16 cellular contexts compared by ENCODE assay signal in genomic region chr18:24482826-24483225, GRCh38. TPM values are rescaled to one million over a fixed set of nuclear protein-coding genes. Genes with fewer than 3 reads are reported as not detected.
DNase-seq lines count a peak whose midpoint lies in the region; ATAC-seq and TF ChIP-seq lines count a peak whose summit lies in the region.
"Had no signal": no experiment of that assay in that cellular context is flagged by ENCODE, and none has a peak within 500 bp of the region (broad histone marks: within the 10 kb centered on the region; RNA-seq: fewer than 3 reads in every experiment).

No MANE protein-coding gene starts in this region.

- peaks cover 4% of the 10 kb centered on the region for H3K27me3 Mint-ChIP-seq in glutamatergic neuron (ENCODE audit: unreplicated experiment)
- peaks cover 2% of the 10 kb centered on the region for H3K27me3 Mint-ChIP-seq in activated naive CD4-positive, alpha-beta T cell treated with anti-CD3 and anti-CD28 coated beads for 36 hours (ENCODE audit: low read depth)
- peaks cover 65% of the 10 kb centered on the region for H3K27me3 Mint-ChIP-seq in activated T-helper 2 cell treated with anti-CD3 and anti-CD28 coated beads, Interferon-gamma antibody, Interleukin-2, Interleukin-4, amounts not matched to agents 10 μg/mL and 5 μg/mL and 100 μg/mL, durations not matched to agents 14 hours and 24 hours and 36 hours (ENCODE audit: low read depth)

- peaks cover 4% of the 10 kb centered on the region for H3K36me3 Mint-ChIP-seq in glutamatergic neuron (ENCODE audit: unreplicated experiment)
- H3K36me3 Mint-ChIP-seq in activated naive CD4-positive, alpha-beta T cell treated with anti-CD3 and anti-CD28 coated beads for 36 hours (ENCODE audit: low read depth), result no peaks in the 10 kb centered on the region
- peaks cover 5% of the 10 kb centered on the region for H3K36me3 Mint-ChIP-seq in activated T-helper 2 cell treated with anti-CD3 and anti-CD28 coated beads, Interferon-gamma antibody, Interleukin-2, Interleukin-4, amounts not matched to agents 10 μg/mL and 5 μg/mL and 100 μg/mL, durations not matched to agents 14 hours and 24 hours and 36 hours (ENCODE audit: low read depth)
- H3K36me3 Mint-ChIP-seq: CD4-positive, CD25-positive, alpha-beta regulatory T cell had no signal

- H3K9ac ChIP-seq in BLaER1, result no peak overlapping the region
- H3K9ac ChIP-seq: GM23248 had no signal

- no peak overlapping the region for H3K27ac ChIP-seq in BLaER1
- H3K27ac ChIP-seq: GM23248, HL-60 had no signal

- intact Hi-C loops in activated naive CD4-positive, alpha-beta T cell treated with anti-CD3 and anti-CD28 coated beads for 36 hours (cut with micrococcal nuclease), result no loop called here
- intact Hi-C loops in activated T-helper 2 cell treated with anti-CD3 and anti-CD28 coated beads, Interferon-gamma antibody, Interleukin-2, Interleukin-4, amounts not matched to agents 10 μg/mL and 5 μg/mL and 100 μg/mL, durations not matched to agents 14 hours and 24 hours and 36 hours (cut with micrococcal nuclease), result no loop called here

- peaks cover 5% of the 10 kb centered on the region; the same call in 1 of the 2 replicates for H3K4me1 ChIP-seq in BLaER1
- H3K4me1 ChIP-seq: HAP-1 had no signal

- peaks cover 14% of the 10 kb centered on the region for H3K4me1 Mint-ChIP-seq in glutamatergic neuron (ENCODE audit: low read depth, unreplicated experiment)
- H3K4me1 Mint-ChIP-seq in activated naive CD4-positive, alpha-beta T cell treated with anti-CD3 and anti-CD28 coated beads for 36 hours (ENCODE audit: low read depth), result no peaks in the 10 kb centered on the region
- peaks cover 4% of the 10 kb centered on the region for H3K4me1 Mint-ChIP-seq in activated T-helper 2 cell treated with anti-CD3 and anti-CD28 coated beads, Interferon-gamma antibody, Interleukin-2, Interleukin-4, amounts not matched to agents 10 μg/mL and 5 μg/mL and 100 μg/mL, durations not matched to agents 14 hours and 24 hours and 36 hours (ENCODE audit: low read depth)

- H3K27ac Mint-ChIP-seq in glutamatergic neuron (ENCODE audit: unreplicated experiment), result peak overlapping the region; percentile 46
- H3K27ac Mint-ChIP-seq in activated naive CD4-positive, alpha-beta T cell treated with anti-CD3 and anti-CD28 coated beads for 36 hours, result no peak overlapping the region
- H3K27ac Mint-ChIP-seq in activated T-helper 2 cell treated with anti-CD3 and anti-CD28 coated beads, Interferon-gamma antibody, Interleukin-2, Interleukin-4, amounts not matched to agents 10 μg/mL and 5 μg/mL and 100 μg/mL, durations not matched to agents 14 hours and 24 hours and 36 hours, result no peak overlapping the region
- H3K27ac Mint-ChIP-seq: CD4-positive, CD25-positive, alpha-beta regulatory T cell; CD8-positive, alpha-beta memory T cell had no signal

- DNase-seq in NCI-H2171 treated with DMSO at 0.1 percent for 48 hours (lab: John Stamatoyannopoulos, UW), result peak; percentile 87
- peak; percentile 82 for DNase-seq in glutamatergic neuron
- DNase-seq in retina, result peak; percentile 28
- DNase-seq in activated naive CD4-positive, alpha-beta T cell treated with anti-CD3 and anti-CD28 coated beads for 36 hours, result no peak
- no peak for DNase-seq in activated T-helper 2 cell treated with anti-CD3 and anti-CD28 coated beads, Interferon-gamma antibody, Interleukin-2, Interleukin-4, amounts not matched to agents 10 μg/mL and 5 μg/mL and 100 μg/mL, durations not matched to agents 14 hours and 24 hours and 36 hours (ENCODE audit: low spot score)
- DNase-seq: 8988T; C1 segment of cervical spinal cord; CD4-positive, CD25-positive, alpha-beta regulatory T cell; CD8-positive, alpha-beta memory T cell; COR-L47; GM23248 had no signal

- no peaks in the 10 kb centered on the region for H4K20me1 ChIP-seq in BLaER1

- H3K9me3 Mint-ChIP-seq in glutamatergic neuron (ENCODE audit: unreplicated experiment), result peaks cover 6% of the 10 kb centered on the region
- no peaks in the 10 kb centered on the region for H3K9me3 Mint-ChIP-seq in activated naive CD4-positive, alpha-beta T cell treated with anti-CD3 and anti-CD28 coated beads for 36 hours
- peaks cover 9% of the 10 kb centered on the region for H3K9me3 Mint-ChIP-seq in activated T-helper 2 cell treated with anti-CD3 and anti-CD28 coated beads, Interferon-gamma antibody, Interleukin-2, Interleukin-4, amounts not matched to agents 10 μg/mL and 5 μg/mL and 100 μg/mL, durations not matched to agents 14 hours and 24 hours and 36 hours

- no peak for TF ChIP-seq CTCF in glutamatergic neuron (IDR thresholded peaks at IDR 0.05; ENCODE audit: partially characterized antibody, unreplicated experiment)

- H3K4me3 Mint-ChIP-seq in glutamatergic neuron (ENCODE audit: unreplicated experiment), result peak overlapping the region; percentile 64
- H3K4me3 Mint-ChIP-seq in activated naive CD4-positive, alpha-beta T cell treated with anti-CD3 and anti-CD28 coated beads for 36 hours, result no peak overlapping the region
- no peak overlapping the region for H3K4me3 Mint-ChIP-seq in activated T-helper 2 cell treated with anti-CD3 and anti-CD28 coated beads, Interferon-gamma antibody, Interleukin-2, Interleukin-4, amounts not matched to agents 10 μg/mL and 5 μg/mL and 100 μg/mL, durations not matched to agents 14 hours and 24 hours and 36 hours (ENCODE audit: low read depth)
- H3K4me3 Mint-ChIP-seq: CD4-positive, CD25-positive, alpha-beta regulatory T cell; CD8-positive, alpha-beta memory T cell had no signal

- H3K27me3 ChIP-seq in BLaER1, result no peaks in the 10 kb centered on the region

- no peaks in the 10 kb centered on the region for H3K36me3 ChIP-seq in BLaER1
- H3K36me3 ChIP-seq: HAP-1 had no signal

- peak overlapping the region; percentile 14 for H3K4me2 ChIP-seq in BLaER1

- no peak overlapping the region for H3K4me3 ChIP-seq in BLaER1
- H3K4me3 ChIP-seq: GM23248, HAP-1 had no signal

- ATAC-seq in GM19328 (IDR thresholded peaks at IDR 0.05; ENCODE audit: unreplicated experiment), result no peak

- CTCF ChIA-PET in activated naive CD4-positive, alpha-beta T cell treated with anti-CD3 and anti-CD28 coated beads for 36 hours (lab: Charles Lee), result interaction anchor here (0.6 to 11.2 kb wide), 3 partner anchors 124 to 245 kb away, joined by 3 to 273 read pairs (median 4); no protein-coding TSS in a partner anchor

- H3K9me3 ChIP-seq in BLaER1, result no peaks in the 10 kb centered on the region
- H3K9me3 ChIP-seq: HAP-1 had no signal

RNA-seq across cellular contexts. Expression of gene HRH4, which starts 22.4 kb away (rescaled TPM):
- not detected for total RNA-seq in glutamatergic neuron (ENCODE audit: unreplicated experiment)
- total RNA-seq in activated naive CD4-positive, alpha-beta T cell treated with anti-CD3 and anti-CD28 coated beads for 36 hours, result not detected
- total RNA-seq in activated T-helper 2 cell treated with anti-CD3 and anti-CD28 coated beads, Interferon-gamma antibody, Interleukin-2, Interleukin-4, amounts not matched to agents 10 μg/mL and 5 μg/mL and 100 μg/mL, durations not matched to agents 14 hours and 24 hours and 36 hours, result 0.16 and 0.21 TPM in 2 replicates
- total RNA-seq: CD8-positive, alpha-beta memory T cell; GM23248; HT1080 had no signal

RNA-seq across cellular contexts. Expression of gene IMPACT, which starts 56.4 kb away (rescaled TPM):
- 11.6 TPM for total RNA-seq in glutamatergic neuron (ENCODE audit: unreplicated experiment)
- total RNA-seq in activated naive CD4-positive, alpha-beta T cell treated with anti-CD3 and anti-CD28 coated beads for 36 hours, result 10 to 100 TPM; 19.4 to 19.9 TPM
- total RNA-seq in activated T-helper 2 cell treated with anti-CD3 and anti-CD28 coated beads, Interferon-gamma antibody, Interleukin-2, Interleukin-4, amounts not matched to agents 10 μg/mL and 5 μg/mL and 100 μg/mL, durations not matched to agents 14 hours and 24 hours and 36 hours, result 4.5 and 6.2 TPM in 2 replicates

Comparison
In these comparisons a context has a peak if more than half of its experiments do, and no peak if none do; other contexts are left out.
1. DNase-seq: peak in NCI-H2171 treated with DMSO at 0.1 percent for 48 hours (single experiment), glutamatergic neuron (single experiment) and retina (single experiment); none in activated naive CD4-positive, alpha-beta T cell treated with anti-CD3 and anti-CD28 coated beads for 36 hours (single experiment) and activated T-helper 2 cell treated with anti-CD3 and anti-CD28 coated beads, Interferon-gamma antibody, Interleukin-2, Interleukin-4, amounts not matched to agents 10 μg/mL and 5 μg/mL and 100 μg/mL, durations not matched to agents 14 hours and 24 hours and 36 hours (single experiment).